17 cellular contexts compared by ENCODE assay signal in the genomic region with DNA sequence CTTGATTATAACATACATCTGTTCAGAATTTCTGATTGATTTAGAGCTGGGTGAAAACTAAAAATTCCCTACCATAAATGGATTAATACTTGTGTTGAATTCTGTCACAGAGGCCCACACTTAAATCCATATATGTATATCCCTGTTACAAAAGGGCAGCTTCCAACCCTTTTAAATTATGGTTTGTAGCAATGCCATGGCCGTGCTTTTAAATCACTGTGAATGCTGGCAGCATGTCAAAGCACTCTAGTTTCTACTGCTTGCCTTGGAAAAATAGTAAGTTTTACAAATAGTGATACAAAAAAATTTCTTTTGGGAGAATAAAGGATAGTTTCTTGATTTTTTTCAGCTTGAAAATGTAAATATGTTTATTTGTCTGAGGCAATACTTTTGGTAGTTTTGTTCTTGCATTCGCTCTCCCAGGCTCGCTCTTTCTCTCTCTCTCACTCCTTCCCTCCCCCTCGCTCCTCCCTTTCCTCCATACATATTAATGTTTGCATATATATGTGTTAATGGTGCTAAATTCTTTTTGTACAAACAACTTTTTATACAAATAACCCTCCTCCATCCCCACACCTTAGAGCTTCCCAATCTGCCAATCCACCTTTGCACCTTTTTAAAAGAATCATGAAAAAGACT. TPM values are rescaled to one million over a fixed set of nuclear protein-coding genes. Genes with fewer than 3 reads are reported as not detected.
A peak's percentile ranks its signal among the peaks of the same experiment; 100 is the strongest.
DNase-seq lines count a peak whose midpoint lies in the region; ATAC-seq and TF ChIP-seq lines count a peak whose summit lies in the region.
"Had no signal": no experiment of that assay in that cellular context is flagged by ENCODE, and none has a peak within 500 bp of the region (broad histone marks: within the 10 kb centered on the region; RNA-seq: fewer than 3 reads in every experiment).

No MANE protein-coding gene starts in this region.

- CTCF ChIA-PET in CD8-positive, alpha-beta memory T cell (lab: Charles Lee): interaction anchor here (0.6 to 8.2 kb wide), 6 partner anchors 10 to 286 kb away, joined by 3 to 167 read pairs (median 3); partner anchors contain the start of gene TES
- CTCF ChIA-PET in PC-9 (lab: Charles Lee): interaction anchor here (0.7 to 1.2 kb wide), 2 partner anchors 55 to 63 kb away, joined by 3 to 4 read pairs; no protein-coding TSS in a partner anchor

- no peak overlapping the region for H3K4me2 ChIP-seq in PC-9
- H3K4me2 ChIP-seq: KMS-11 had no signal

- peaks cover 2 to 71% (median 23%) of the 10 kb centered on the region in 3 donors for H3K36me3 Mint-ChIP-seq in CD8-positive, alpha-beta memory T cell
- H3K36me3 Mint-ChIP-seq in activated naive CD8-positive, alpha-beta T cell treated with anti-CD3 and anti-CD28 coated beads for 36 hours: peaks cover 35% of the 10 kb centered on the region

- no peaks in the 10 kb centered on the region for H3K9me3 Mint-ChIP-seq in CD8-positive, alpha-beta memory T cell
- peaks cover 3% of the 10 kb centered on the region for H3K9me3 Mint-ChIP-seq in activated naive CD8-positive, alpha-beta T cell treated with anti-CD3 and anti-CD28 coated beads for 36 hours

- POLR2A ChIA-PET in CD8-positive, alpha-beta memory T cell (lab: Charles Lee): no interaction called here
- POLR2A ChIA-PET in PC-9 (lab: Charles Lee; ENCODE audit: unreplicated experiment): no interaction called here

- H3K4me1 ChIP-seq in CD8-positive, alpha-beta memory T cell (ENCODE audit: insufficient read depth, low read length): peaks cover 11% of the 10 kb centered on the region
- H3K4me1 ChIP-seq in muscle layer of colon (ENCODE audit: insufficient read depth, low read length) (peaks cover 42% of the 10 kb centered on the region), testis (no peaks in the 10 kb centered on the region), PC-9 (replicated peaks; ENCODE audit: insufficient read depth) (peaks cover 8% of the 10 kb centered on the region; the same call in 1 of the 2 replicates)

- H2AFZ ChIP-seq in PC-9: no peak overlapping the region
- H2AFZ ChIP-seq: GM23248 had no signal

- peaks cover 17% of the 10 kb centered on the region; the same call in 1 of the 2 replicates for H4K20me1 ChIP-seq in PC-9 (ENCODE audit: insufficient read depth)

- DNase-seq in CD8-positive, alpha-beta memory T cell: no peak
- no peak for DNase-seq in activated naive CD8-positive, alpha-beta T cell treated with anti-CD3 and anti-CD28 coated beads for 36 hours
- DNase-seq in testis: peak; percentile 49
- no peak for DNase-seq in T-helper 9 cell
- no peak for DNase-seq in PC-9
- DNase-seq: activated CD4-positive, alpha-beta T cell treated with anti-CD3 and anti-CD28 coated beads for 36 hours; DMS79 treated with DMSO at 0.1 percent for 48 hours; GM23248; left cardiac atrium; NCI-H1694; SW 1271 had no signal

- no peak overlapping the region for H3K27ac ChIP-seq in CD8-positive, alpha-beta memory T cell (ENCODE audit: low read depth, low read length)
- H3K27ac ChIP-seq in muscle layer of colon (ENCODE audit: low read depth, low read length) (peak overlapping the region; percentile 76), testis (no peak overlapping the region), PC-9 (no peak overlapping the region)
- H3K27ac ChIP-seq: GM23248, KMS-11 had no signal

- no peaks in the 10 kb centered on the region for H3K9me3 ChIP-seq in CD8-positive, alpha-beta memory T cell (ENCODE audit: low read length)
- no peaks in the 10 kb centered on the region for H3K9me3 ChIP-seq in muscle layer of colon (ENCODE audit: low read length)
- no peaks in the 10 kb centered on the region for H3K9me3 ChIP-seq in testis
- peaks cover 12% of the 10 kb centered on the region; the same call in 1 of the 2 replicates for H3K9me3 ChIP-seq in PC-9 (ENCODE audit: insufficient read depth, low read depth)

- no peak overlapping the region for H3K4me3 Mint-ChIP-seq in CD8-positive, alpha-beta memory T cell
- no peak overlapping the region for H3K4me3 Mint-ChIP-seq in activated naive CD8-positive, alpha-beta T cell treated with anti-CD3 and anti-CD28 coated beads for 36 hours
- H3K4me3 Mint-ChIP-seq: activated CD4-positive, alpha-beta T cell treated with anti-CD3 and anti-CD28 coated beads for 36 hours; neural crest cell had no signal

- H3F3A ChIP-seq in PC-9 (ENCODE audit: insufficient read depth, low read depth): peaks cover 20% of the 10 kb centered on the region; the same call in 1 of the 2 replicates

- ATAC-seq in activated CD4-positive, CD25-positive, alpha-beta regulatory T cell treated with anti-CD3 and anti-CD28 coated beads, Interleukin-2, amount 50 U/mL, for 24 hours: no peak
- ATAC-seq: activated CD4-positive, alpha-beta T cell treated with anti-CD3 and anti-CD28 coated beads for 36 hours; GM12878; left cardiac atrium had no signal

- no TSS peak for BruUV-seq in PC-9 (replicated peaks; lab: Mats Ljungman, UMichigan)

- TF ChIP-seq CTCF in testis (IDR thresholded peaks at IDR 0.05) (no peak), PC-9 (conservative IDR thresholded peaks at IDR 0.05) (no peak)

- H3K4me3 ChIP-seq in CD8-positive, alpha-beta memory T cell (ENCODE audit: low read length): no peak overlapping the region
- H3K4me3 ChIP-seq in muscle layer of colon (ENCODE audit: low read depth in 1 of 2, low read length in 2 of 2) (no peak overlapping the region), testis (no peak overlapping the region), PC-9 (no peak overlapping the region)
- H3K4me3 ChIP-seq: GM12878, GM23248 had no signal

- TF ChIP-seq POLR2A in testis (IDR thresholded peaks at IDR 0.05): no peak

- intact Hi-C loops in testis (cut with DNase I; ENCODE audit: low total_unique reads) (no loop called here), PC-9 (cut with micrococcal nuclease; ENCODE audit: unreplicated experiment) (no loop called here)

- WGBS in testis, 2 donors: 56 to 66% methylated on average over 4 of the region's 4 CpGs

- H3K79me2 ChIP-seq in PC-9 (ENCODE audit: low read depth): peaks cover 36% of the 10 kb centered on the region

- peak overlapping the region in 6 of 8 donors; percentile 5 to 73 (median 29) for H3K27ac Mint-ChIP-seq in CD8-positive, alpha-beta memory T cell
- H3K27ac Mint-ChIP-seq in activated naive CD8-positive, alpha-beta T cell treated with anti-CD3 and anti-CD28 coated beads for 36 hours: peak overlapping the region; percentile 45
- H3K27ac Mint-ChIP-seq: activated CD4-positive, alpha-beta T cell treated with anti-CD3 and anti-CD28 coated beads for 36 hours had no signal

- H3K4me1 Mint-ChIP-seq in CD8-positive, alpha-beta memory T cell: peaks cover 60 to 84% (median 73%) of the 10 kb centered on the region in 3 donors
- H3K4me1 Mint-ChIP-seq in activated naive CD8-positive, alpha-beta T cell treated with anti-CD3 and anti-CD28 coated beads for 36 hours: peaks cover 42% of the 10 kb centered on the region

- H3K9ac ChIP-seq in muscle layer of colon (ENCODE audit: low read length): no peak overlapping the region
- H3K9ac ChIP-seq: GM23248, KMS-11 had no signal

- no peaks in the 10 kb centered on the region for H3K27me3 Mint-ChIP-seq in CD8-positive, alpha-beta memory T cell
- no peaks in the 10 kb centered on the region for H3K27me3 Mint-ChIP-seq in activated naive CD8-positive, alpha-beta T cell treated with anti-CD3 and anti-CD28 coated beads for 36 hours
- H3K27me3 Mint-ChIP-seq: activated CD4-positive, alpha-beta T cell treated with anti-CD3 and anti-CD28 coated beads for 36 hours had no signal

- peaks cover 8% of the 10 kb centered on the region for H3K36me3 ChIP-seq in CD8-positive, alpha-beta memory T cell (ENCODE audit: insufficient read depth, low read length)
- H3K36me3 ChIP-seq in muscle layer of colon (ENCODE audit: insufficient read depth, low read length): no peaks in the 10 kb centered on the region
- no peaks in the 10 kb centered on the region for H3K36me3 ChIP-seq in testis (ENCODE audit: low read depth, missing control alignments)
- H3K36me3 ChIP-seq in PC-9 (ENCODE audit: low read depth): peaks cover 39% of the 10 kb centered on the region

- H3K27me3 ChIP-seq in CD8-positive, alpha-beta memory T cell (ENCODE audit: insufficient read depth, low read length, poor library complexity, severe bottlenecking): no peaks in the 10 kb centered on the region
- H3K27me3 ChIP-seq in muscle layer of colon (ENCODE audit: control insufficient read depth in 1 of 2, insufficient read depth in 2 of 2, low read length in 2 of 2): no peaks in the 10 kb centered on the region
- no peaks in the 10 kb centered on the region for H3K27me3 ChIP-seq in testis
- H3K27me3 ChIP-seq in PC-9 (ENCODE audit: insufficient read depth, low read depth): no peaks in the 10 kb centered on the region

- H3K9me2 ChIP-seq in PC-9 (ENCODE audit: insufficient read depth): no peaks in the 10 kb centered on the region

RNA-seq across cellular contexts. Expression of gene TES, which starts 29.8 kb away (rescaled TPM):
- total RNA-seq in CD8-positive, alpha-beta memory T cell: 10 to 100 TPM; 58.4 to 59.0 TPM
- polyA plus RNA-seq in CD8-positive, alpha-beta memory T cell: 193 TPM
- total RNA-seq in activated naive CD8-positive, alpha-beta T cell treated with anti-CD3 and anti-CD28 coated beads for 36 hours: 10 to 100 TPM; 75.0 to 78.4 TPM
- total RNA-seq in testis: 10 to 100 TPM; 40.4 to 71.0 TPM
- polyA plus RNA-seq in testis (ENCODE audit: insufficient read depth, low read depth, low replicate concordance): 120 TPM
- 210 and 306 TPM in 2 replicates for total RNA-seq in PC-9 (2021)
- total RNA-seq: OCI-LY7 had no signal
